8 cellular contexts compared by ENCODE assay signal in the genomic region with DNA sequence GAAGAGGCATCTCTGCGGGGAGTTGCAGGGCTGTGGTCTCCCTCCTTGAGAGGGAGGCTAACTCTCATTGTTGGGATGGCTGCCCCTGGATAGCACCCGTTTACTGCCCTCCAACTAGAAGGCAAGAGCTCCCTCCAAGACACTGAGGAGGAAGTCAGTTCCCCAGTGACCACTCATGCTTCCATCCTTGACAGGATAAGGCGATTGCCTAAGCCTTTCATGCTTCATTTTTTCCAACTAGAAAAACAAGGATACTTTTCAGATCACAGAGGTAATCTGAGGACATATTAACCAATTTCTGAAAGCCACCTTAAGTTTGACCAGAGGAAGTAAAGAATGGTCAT.
DNase-seq lines count a peak whose midpoint lies in the region; ATAC-seq, FAIRE-seq and TF ChIP-seq lines count a peak whose summit lies in the region.

No MANE protein-coding gene starts in this region.

- ATAC-seq in psoas muscle, result peak; percentile 43 to 79 (median 68)

- TF ChIP-seq CTCF in WI38 (IDR thresholded peaks at IDR 0.05; ENCODE audit: low read depth, low read length) (no peak), fibroblast of the aortic adventitia (IDR thresholded peaks at IDR 0.05; ENCODE audit: insufficient read depth, low read length) (no peak), psoas muscle (IDR thresholded peaks at IDR 0.05) (no peak), GM13976 (IDR thresholded peaks at IDR 0.05; ENCODE audit: borderline replicate concordance, control extremely low read depth, extremely low read depth, insufficient read depth, missing control alignments) (no peak)

- DNase-seq in GM12891 (ENCODE audit: insufficient read length, low spot score) (no peak), fibroblast of the aortic adventitia (ENCODE audit: low read depth) (peak; percentile 77), psoas muscle (no peak), GM13976 (ENCODE audit: low spot score) (no peak), T1000 (lab: John Stamatoyannopoulos, UW) (no peak)
- DNase-seq in stimulated activated CD8-positive, alpha-beta memory T cell treated with anti-CD3 and anti-CD28 coated beads, Interleukin-4, amount 100 ng/mL, for 48 hours, result no peak
- DNase-seq in activated CD4-positive, alpha-beta T cell treated with anti-CD3 and anti-CD28 coated beads, Interleukin-2, amount 50 U/mL, for 48 hours, result no peak

- no peaks in the 10 kb centered on the region for H3K36me3 ChIP-seq in psoas muscle (ENCODE audit: insufficient read depth in 1 of 2, low read depth in 1 of 2)

- intact Hi-C loops in psoas muscle (cut with DNase I), result no loop called here

- peak; percentile 31; the same call in 1 of the 2 replicates for TF ChIP-seq POLR2A in GM12891 (IDR thresholded peaks at IDR 0.05; ENCODE audit: low read depth, low read length)

- in situ Hi-C loops in GM13976 (cut with MboI; ENCODE audit: low sequenced_read_pairs, unreplicated experiment), result no loop called here

- H3K27ac ChIP-seq in psoas muscle, result peak overlapping the region; percentile 43

- H3K4me3 ChIP-seq in WI38 (ENCODE audit: low read depth, low read length) (peak overlapping the region; percentile 26), fibroblast of the aortic adventitia (ENCODE audit: low read depth, low read length) (peak overlapping the region; percentile 45), psoas muscle (peak overlapping the region; percentile 6)

- H3K9me3 ChIP-seq in psoas muscle, result no peaks in the 10 kb centered on the region

- H3K4me1 ChIP-seq in psoas muscle, result peaks cover 3% of the 10 kb centered on the region

- no peaks in the 10 kb centered on the region for H3K27me3 ChIP-seq in psoas muscle (ENCODE audit: insufficient read depth in 3 of 3, low read length in 2 of 3)

- WGBS in psoas muscle, 3 donors, result 42 to 47% (median 45%) methylated on average over 3 of the region's 3 CpGs

- FAIRE-seq in GM12891 (lab: Jason Lieb, UNC), result peak; percentile 74

TF ChIP-seq in GM12891, 5 proteins besides CTCF, POLR2A, EP300 and RAD21:
- no peak for TF ChIP-seq POU2F2 (IDR thresholded peaks at IDR 0.05; ENCODE audit: low read depth, low read length)
- TF ChIP-seq SPI1 (IDR thresholded peaks at IDR 0.05; ENCODE audit: low read depth, low read length), result no peak
- TF ChIP-seq POLR2AphosphoS5 (IDR thresholded peaks at IDR 0.05; ENCODE audit: low read depth, low read length), result no peak; the same call in 1 of the 2 replicates
- TF ChIP-seq PAX5 (IDR thresholded peaks at IDR 0.05; ENCODE audit: insufficient read depth, low read length, severe bottlenecking), result no peak
- no peak for TF ChIP-seq TAF1 (IDR thresholded peaks at IDR 0.05; ENCODE audit: low read depth, low read length)
